ENCODE assay signal across 21 cellular contexts in the genomic region with DNA sequence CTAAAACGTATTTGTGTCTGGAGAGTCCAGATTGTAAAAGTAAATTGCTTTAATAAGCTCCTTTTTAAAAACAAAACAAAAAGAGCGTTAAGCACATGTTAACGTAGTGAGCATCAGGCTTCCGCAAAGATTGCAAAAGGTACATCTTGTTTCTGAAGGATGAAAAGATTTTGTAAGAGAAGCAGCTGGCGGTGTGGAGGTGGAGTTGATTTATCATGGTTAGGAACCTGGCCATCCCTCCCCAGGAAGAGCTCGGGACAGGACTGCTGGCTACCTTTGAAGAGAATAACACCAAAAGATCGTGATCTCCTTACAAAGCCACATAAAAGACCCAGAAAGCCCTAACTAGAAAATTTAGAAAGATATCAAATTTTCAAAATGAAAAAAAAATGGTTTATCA.
"Had no signal": no experiment of that assay in that cellular context is flagged by ENCODE, and none has a peak within 500 bp of the region (broad histone marks: within the 10 kb centered on the region; RNA-seq: fewer than 3 reads in every experiment).

No MANE protein-coding gene starts in this region.

- H3K9me3 Mint-ChIP-seq: mesothelial cell of epicardium; naive thymus-derived CD4-positive, alpha-beta T cell; nephron; neural progenitor cell; stimulated activated memory B cell treated with anti-CD40 and anti-IgM and Interleukin-4, amounts not matched to agents 10 μg/mL and 1 μg/mL and 100 μg/mL, for 72 hours had no signal

- H3K4me2 ChIP-seq: neural progenitor cell had no signal

- H2AFZ ChIP-seq: neural progenitor cell had no signal

- H3K36me3 ChIP-seq: esophagus muscularis mucosa, neural progenitor cell, prostate gland, right atrium auricular region, spleen, thoracic aorta, tibial nerve, upper lobe of left lung had no signal

- H3K9ac ChIP-seq: neural progenitor cell had no signal

- H3K9me3 ChIP-seq: esophagus muscularis mucosa, mucosa of descending colon, prostate gland, right atrium auricular region, spleen, thoracic aorta, tibial nerve, upper lobe of left lung had no signal

- H3K4me3 Mint-ChIP-seq: mesothelial cell of epicardium; naive thymus-derived CD4-positive, alpha-beta T cell; neural progenitor cell; stimulated activated memory B cell treated with anti-CD40 and anti-IgM and Interleukin-4, amounts not matched to agents 10 μg/mL and 1 μg/mL and 100 μg/mL, for 72 hours had no signal

- H3K27ac ChIP-seq: dorsolateral prefrontal cortex, esophagus muscularis mucosa, neural progenitor cell, prostate gland, right atrium auricular region, spleen, thoracic aorta, upper lobe of left lung had no signal

- DNase-seq: dorsolateral prefrontal cortex; effector CD4-positive, alpha-beta T cell; kidney; mesenchymal stem cell; mucosa of descending colon; naive thymus-derived CD4-positive, alpha-beta T cell; spleen; stimulated activated CD4-positive, alpha-beta T cell treated with anti-CD3 and anti-CD28 coated beads, Interleukin-4, amount 100 ng/mL, for 4 hours; stimulated activated naive CD8-positive, alpha-beta T cell treated with anti-CD3 and anti-CD28 coated beads, Interleukin-15, Interleukin-2, amounts not matched to agents 100 U/mL and 50 U/mL, for 24 hours; substantia nigra had no signal

- H3K27me3 ChIP-seq: dorsolateral prefrontal cortex, neural progenitor cell, right atrium auricular region, tibial nerve, upper lobe of left lung had no signal

- H3K36me3 Mint-ChIP-seq: mesothelial cell of epicardium; naive thymus-derived CD4-positive, alpha-beta T cell; neural progenitor cell; stimulated activated memory B cell treated with anti-CD40 and anti-IgM and Interleukin-4, amounts not matched to agents 10 μg/mL and 1 μg/mL and 100 μg/mL, for 72 hours had no signal

- H3K4me3 ChIP-seq: dorsolateral prefrontal cortex, esophagus muscularis mucosa, lung, mucosa of descending colon, neural progenitor cell, prostate gland, right atrium auricular region, spleen, thoracic aorta, tibial nerve, upper lobe of left lung had no signal

- H3K4me1 ChIP-seq: prostate gland had no signal

- H3K27ac Mint-ChIP-seq: mesothelial cell of epicardium; naive thymus-derived CD4-positive, alpha-beta T cell; neural progenitor cell; stimulated activated memory B cell treated with anti-CD40 and anti-IgM and Interleukin-4, amounts not matched to agents 10 μg/mL and 1 μg/mL and 100 μg/mL, for 72 hours had no signal
